10 cellular contexts compared by ENCODE assay signal in the genomic region with DNA sequence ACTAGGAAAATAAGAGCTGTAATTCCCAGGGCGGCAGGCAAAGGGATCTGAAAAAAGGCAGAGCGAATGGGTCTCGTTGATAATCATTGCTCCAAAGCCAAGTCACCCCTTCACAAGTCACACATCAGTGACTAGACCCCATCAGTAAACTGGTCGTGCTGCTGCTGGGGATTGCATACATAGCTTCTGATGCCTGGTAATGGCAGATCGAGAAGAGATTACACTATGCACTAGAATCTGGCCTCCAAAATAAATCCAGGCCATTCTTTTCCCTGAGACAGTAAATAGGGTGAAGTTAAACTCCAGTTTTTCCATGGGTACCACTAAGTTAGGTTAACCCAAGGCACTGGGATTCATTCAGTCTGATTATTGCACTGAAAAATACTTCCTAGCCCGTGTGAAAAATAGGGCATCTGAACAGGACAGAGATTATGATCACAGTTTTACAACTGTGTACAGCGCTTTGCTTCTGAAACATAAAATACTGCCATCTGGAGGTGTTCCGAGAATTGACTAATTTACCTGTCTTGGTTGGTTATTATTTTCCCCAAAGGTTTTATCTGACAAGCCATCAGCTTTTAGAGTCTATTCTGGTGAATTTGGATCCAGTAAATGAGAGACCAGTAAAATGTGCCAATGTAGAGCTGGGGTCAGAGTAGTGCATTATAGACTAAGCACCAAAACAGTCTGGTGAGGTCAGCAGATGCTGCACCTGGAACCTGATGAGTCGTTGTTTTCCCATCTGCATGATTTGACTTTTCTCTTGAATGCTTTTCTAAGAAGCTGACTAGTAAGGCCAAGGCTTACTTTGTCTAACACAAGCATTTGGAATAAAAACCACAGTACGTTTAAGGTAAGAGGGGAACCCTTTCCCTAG.
DNase-seq lines count a peak whose midpoint lies in the region; ATAC-seq and TF ChIP-seq lines count a peak whose summit lies in the region.
"Had no signal": no experiment of that assay in that cellular context is flagged by ENCODE, and none has a peak within 500 bp of the region (broad histone marks: within the 10 kb centered on the region; RNA-seq: fewer than 3 reads in every experiment).

No MANE protein-coding gene starts in this region.

- no peaks in the 10 kb centered on the region for H3F3A ChIP-seq in PC-3 (ENCODE audit: low read length, unreplicated experiment)

- no peak overlapping the region for H3K27ac Mint-ChIP-seq in T-helper 2 cell treated with Interferon-gamma antibody and Interleukin-4, amounts not matched to agents 5 μg/mL and 100 μg/mL, for 36 hours

- no peaks in the 10 kb centered on the region for H3K79me2 ChIP-seq in PC-3 (ENCODE audit: low read length)
- no peaks in the 10 kb centered on the region for H3K79me2 ChIP-seq in fibroblast of lung (ENCODE audit: control insufficient read depth, insufficient read depth, low read length)

- peak; percentile 63 for DNase-seq in DMS53 (lab: John Stamatoyannopoulos, UW)
- peak; percentile 41 for DNase-seq in PC-3
- peak; percentile 29 to 60 for DNase-seq in fibroblast of lung (ENCODE audit: low read depth in 2 of 2)
- DNase-seq in central memory CD4-positive, alpha-beta T cell, result no peak
- no peak for DNase-seq in T-helper 2 cell treated with Interferon-gamma antibody and Interleukin-4, amounts not matched to agents 5 μg/mL and 100 μg/mL, for 36 hours (ENCODE audit: low spot score)
- DNase-seq: stimulated activated CD4-positive, alpha-beta T cell treated with anti-CD3 and anti-CD28 coated beads, Interleukin-4, amount 100 ng/mL, for 4 hours had no signal

- peaks cover 68% of the 10 kb centered on the region for H3K36me3 Mint-ChIP-seq in T-helper 2 cell treated with Interferon-gamma antibody and Interleukin-4, amounts not matched to agents 5 μg/mL and 100 μg/mL, for 36 hours (ENCODE audit: low read depth)

- no peaks in the 10 kb centered on the region for H3K9me3 Mint-ChIP-seq in T-helper 2 cell treated with Interferon-gamma antibody and Interleukin-4, amounts not matched to agents 5 μg/mL and 100 μg/mL, for 36 hours

- no peaks in the 10 kb centered on the region for H3K27me3 ChIP-seq in PC-3 (ENCODE audit: low read length)
- H3K27me3 ChIP-seq in fibroblast of lung (ENCODE audit: control insufficient read depth, insufficient read depth, low read length), result no peaks in the 10 kb centered on the region

- no peak overlapping the region for H3K4me2 ChIP-seq in PC-3 (ENCODE audit: low read length)
- no peak overlapping the region for H3K4me2 ChIP-seq in fibroblast of lung (ENCODE audit: extremely low read depth, insufficient read depth, low read length)

- CTCF ChIA-PET in PC-3 (lab: Charles Lee), result interaction anchor here (0.6 kb wide), 1 partner anchor 243 kb away, joined by 7 read pairs; no protein-coding TSS in a partner anchor

- H3K9me3 ChIP-seq in PC-3 (ENCODE audit: low read length) (no peaks in the 10 kb centered on the region), fibroblast of lung (ENCODE audit: control insufficient read depth, insufficient read depth, low read depth, low read length) (no peaks in the 10 kb centered on the region)

- BruUV-seq in PC-3 (replicated peaks; lab: Mats Ljungman, UMichigan), result no TSS peak

- H3K27me3 Mint-ChIP-seq in T-helper 2 cell treated with Interferon-gamma antibody and Interleukin-4, amounts not matched to agents 5 μg/mL and 100 μg/mL, for 36 hours (ENCODE audit: low read depth), result no peaks in the 10 kb centered on the region

- no peaks in the 10 kb centered on the region for H3K9me2 ChIP-seq in PC-3 (replicated peaks; ENCODE audit: low read length)

- ATAC-seq in PC-3 (no peak), GM21619 (IDR thresholded peaks at IDR 0.05; ENCODE audit: unreplicated experiment) (no peak), HG02763 (IDR thresholded peaks at IDR 0.05; ENCODE audit: unreplicated experiment) (no peak)

- POLR2A ChIA-PET in PC-3 (lab: Charles Lee; ENCODE audit: unreplicated experiment), result no interaction called here

- H3K36me3 ChIP-seq in PC-3 (ENCODE audit: low read depth, low read length) (no peaks in the 10 kb centered on the region), fibroblast of lung (ENCODE audit: control insufficient read depth, insufficient read depth, low read length) (no peaks in the 10 kb centered on the region)

- H3K4me1 ChIP-seq in PC-3 (ENCODE audit: insufficient read depth, low read length) (peaks cover 6% of the 10 kb centered on the region; the same call in 1 of the 2 replicates), fibroblast of lung (ENCODE audit: control insufficient read depth, extremely low read depth, insufficient read depth, low read length) (no peaks in the 10 kb centered on the region)

- H3K4me3 Mint-ChIP-seq in T-helper 2 cell treated with Interferon-gamma antibody and Interleukin-4, amounts not matched to agents 5 μg/mL and 100 μg/mL, for 36 hours, result no peak overlapping the region
- H3K4me3 Mint-ChIP-seq: brain had no signal

- TF ChIP-seq CTCF in 22Rv1 (IDR thresholded peaks at IDR 0.05) (peak; percentile 36), PC-3 (conservative IDR thresholded peaks at IDR 0.05; ENCODE audit: low read depth, low read length) (peak; percentile 48; the same call in 1 of the 2 replicates), fibroblast of lung (conservative IDR thresholded peaks at IDR 0.05 in 1 of 2, IDR thresholded peaks at IDR 0.05 in 1 of 2; ENCODE audit: low read depth in 1 of 2, low read length in 2 of 2) (peak in 1 of 2 donors; percentile 1)

- H3K27ac ChIP-seq in 22Rv1, result no peak overlapping the region
- H3K27ac ChIP-seq in PC-3 (ENCODE audit: low read length), result no peak overlapping the region
- no peak overlapping the region for H3K27ac ChIP-seq in fibroblast of lung (ENCODE audit: insufficient read depth, low read length)

- peaks cover 23% of the 10 kb centered on the region for H3K4me1 Mint-ChIP-seq in T-helper 2 cell treated with Interferon-gamma antibody and Interleukin-4, amounts not matched to agents 5 μg/mL and 100 μg/mL, for 36 hours (ENCODE audit: low read depth)

- no peaks in the 10 kb centered on the region for H4K20me1 ChIP-seq in PC-3 (ENCODE audit: low read length)
- no peaks in the 10 kb centered on the region for H4K20me1 ChIP-seq in fibroblast of lung (ENCODE audit: control insufficient read depth, extremely low read depth, insufficient read depth, low read length)

- H3K9ac ChIP-seq in PC-3 (ENCODE audit: low read length), result no peak overlapping the region
- no peak overlapping the region for H3K9ac ChIP-seq in fibroblast of lung (ENCODE audit: insufficient read depth, low read length)

- intact Hi-C loops in PC-3 (cut with micrococcal nuclease), result no loop called here

- no peak overlapping the region for H3K4me3 ChIP-seq in PC-3 (ENCODE audit: low read length)
- no peak overlapping the region for H3K4me3 ChIP-seq in fibroblast of lung (replicated peaks in 1 of 4; ENCODE audit: control extremely low read depth in 1 of 4, insufficient read depth in 1 of 4, low read depth in 3 of 4, low read length in 4 of 4)

- H2AFZ ChIP-seq in PC-3 (ENCODE audit: low read length), result no peak overlapping the region
- H2AFZ ChIP-seq in fibroblast of lung (ENCODE audit: low read length), result no peak overlapping the region

Comparison
In these comparisons a context has a peak if more than half of its experiments do, and no peak if none do; other contexts are left out.
1. DNase-seq: peak in DMS53 (single experiment), PC-3 (single experiment) and fibroblast of lung (2 of 2); none in central memory CD4-positive, alpha-beta T cell (single experiment) and T-helper 2 cell treated with Interferon-gamma antibody and Interleukin-4, amounts not matched to agents 5 μg/mL and 100 μg/mL, for 36 hours (single experiment).